ENCODE assay signal across 29 cellular contexts in genomic region chr20:37222086-37222485, GRCh38. TPM values are rescaled to one million over a fixed set of nuclear protein-coding genes. Genes with fewer than 3 reads are reported as not detected.
"Had no signal": no experiment of that assay in that cellular context is flagged by ENCODE, and none has a peak within 500 bp of the region (broad histone marks: within the 10 kb centered on the region; RNA-seq: fewer than 3 reads in every experiment).

No MANE protein-coding gene starts in this region.

- H3K27me3 ChIP-seq: foreskin keratinocyte, hepatocyte, testis, vagina had no signal

- H3K9me3 Mint-ChIP-seq: dendritic cell treated with granulocyte-macrophage colony-stimulating factor and Interleukin-4, amounts not matched to agents 40 ng/mL and 50 ng/mL, for 4 days; natural killer cell treated with Interleukin-12 subunit alpha and Interleukin-12 subunit beta and Interleukin-15 and Interleukin-18, amount 100 ng/mL, for 72 hours; stimulated activated naive B cell treated with anti-CD40 and anti-IgM and Interleukin-4, amounts not matched to agents 10 μg/mL and 1 μg/mL and 100 μg/mL, for 72 hours; T-cell; type B pancreatic cell had no signal

- H3K9ac ChIP-seq: parathyroid adenoma had no signal

- H3K27me3 Mint-ChIP-seq: activated CD4-positive, alpha-beta T cell treated with anti-CD3 and anti-CD28 coated beads for 36 hours; dendritic cell treated with granulocyte-macrophage colony-stimulating factor and Interleukin-4, amounts not matched to agents 40 ng/mL and 50 ng/mL, for 4 days; natural killer cell treated with Interleukin-12 subunit alpha and Interleukin-12 subunit beta and Interleukin-15 and Interleukin-18, amount 100 ng/mL, for 72 hours; stimulated activated naive B cell treated with anti-CD40 and anti-IgM and Interleukin-4, amounts not matched to agents 10 μg/mL and 1 μg/mL and 100 μg/mL, for 72 hours; T-cell; type B pancreatic cell had no signal

- H3K4me3 ChIP-seq: hepatocyte, testis, vagina had no signal

- H3K4me3 Mint-ChIP-seq: activated CD4-positive, alpha-beta T cell treated with anti-CD3 and anti-CD28 coated beads for 36 hours; dendritic cell treated with granulocyte-macrophage colony-stimulating factor and Interleukin-4, amounts not matched to agents 40 ng/mL and 50 ng/mL, for 4 days; natural killer cell treated with Interleukin-12 subunit alpha and Interleukin-12 subunit beta and Interleukin-15 and Interleukin-18, amount 100 ng/mL, for 72 hours; stimulated activated naive B cell treated with anti-CD40 and anti-IgM and Interleukin-4, amounts not matched to agents 10 μg/mL and 1 μg/mL and 100 μg/mL, for 72 hours; T-cell; type B pancreatic cell had no signal

- H3K27ac ChIP-seq: foreskin keratinocyte, parathyroid adenoma, testis had no signal

- H3K4me1 Mint-ChIP-seq: activated CD4-positive, alpha-beta T cell treated with anti-CD3 and anti-CD28 coated beads for 36 hours; T-cell had no signal

- DNase-seq: activated CD4-positive, alpha-beta T cell treated with anti-CD3 and anti-CD28 coated beads for 36 hours; activated CD4-positive, alpha-beta T cell treated with anti-CD3 and anti-CD28 coated beads, Interleukin-2, amount 50 U/mL, for 4 hours; activated naive CD4-positive, alpha-beta T cell treated with Interleukin-2 at 50 U/mL for 16 hours; activated T-cell treated with anti-CD3 and anti-CD28 coated beads, Interleukin-2, amount 50 U/mL, for 48 hours; amygdala; effector CD4-positive, alpha-beta T cell; erythroblast; foreskin keratinocyte; glutamatergic neuron; nucleus accumbens; stimulated activated CD4-positive, alpha-beta T cell treated with anti-CD3 and anti-CD28 coated beads, Interleukin-2, amount 100 ng/mL, for 48 hours; stimulated activated CD8-positive, alpha-beta memory T cell treated with anti-CD3 and anti-CD28 coated beads, Interleukin-4, amount 100 ng/mL, for 48 hours; stimulated activated naive B cell treated with anti-CD40 and anti-IgM and Interleukin-4, amounts not matched to agents 10 μg/mL and 1 μg/mL and 100 μg/mL, for 72 hours; T-cell; testis had no signal

- ATAC-seq: activated CD4-positive, alpha-beta T cell treated with anti-CD3 and anti-CD28 coated beads for 36 hours; foreskin keratinocyte; natural killer cell treated with Interleukin-12 subunit alpha and Interleukin-12 subunit beta and Interleukin-15 and Interleukin-18, amount 100 ng/mL, for 72 hours; sciatic nerve; stimulated activated naive B cell treated with anti-CD40 and anti-IgM and Interleukin-4, amounts not matched to agents 10 μg/mL and 1 μg/mL and 100 μg/mL, for 72 hours; T-cell had no signal

- H3K27ac Mint-ChIP-seq: activated CD4-positive, alpha-beta T cell treated with anti-CD3 and anti-CD28 coated beads for 36 hours; natural killer cell treated with Interleukin-12 subunit alpha and Interleukin-12 subunit beta and Interleukin-15 and Interleukin-18, amount 100 ng/mL, for 72 hours; stimulated activated naive B cell treated with anti-CD40 and anti-IgM and Interleukin-4, amounts not matched to agents 10 μg/mL and 1 μg/mL and 100 μg/mL, for 72 hours; T-cell; type B pancreatic cell had no signal

- FAIRE-seq: endometrium, TTC549 had no signal

RNA-seq across cellular contexts. Expression of gene GHRH, which starts 39.5 kb away (rescaled TPM):
- total RNA-seq: activated CD4-positive, alpha-beta T cell treated with anti-CD3 and anti-CD28 coated beads for 36 hours; activated CD8-positive, alpha-beta memory T cell treated with anti-CD3 and anti-CD28 coated beads for 36 hours; cardiac septum; chondrocyte; foreskin keratinocyte; hepatocyte; liver; natural killer cell treated with Interleukin-12 subunit alpha and Interleukin-12 subunit beta and Interleukin-15 and Interleukin-18, amount 100 ng/mL, for 72 hours; renal cortical epithelial cell; sciatic nerve; T-cell; testis; vagina had no signal
- polyA plus RNA-seq: foreskin keratinocyte, hepatocyte, liver had no signal
